Comparison of ENCODE assay signal across 9 cellular contexts in the genomic region with DNA sequence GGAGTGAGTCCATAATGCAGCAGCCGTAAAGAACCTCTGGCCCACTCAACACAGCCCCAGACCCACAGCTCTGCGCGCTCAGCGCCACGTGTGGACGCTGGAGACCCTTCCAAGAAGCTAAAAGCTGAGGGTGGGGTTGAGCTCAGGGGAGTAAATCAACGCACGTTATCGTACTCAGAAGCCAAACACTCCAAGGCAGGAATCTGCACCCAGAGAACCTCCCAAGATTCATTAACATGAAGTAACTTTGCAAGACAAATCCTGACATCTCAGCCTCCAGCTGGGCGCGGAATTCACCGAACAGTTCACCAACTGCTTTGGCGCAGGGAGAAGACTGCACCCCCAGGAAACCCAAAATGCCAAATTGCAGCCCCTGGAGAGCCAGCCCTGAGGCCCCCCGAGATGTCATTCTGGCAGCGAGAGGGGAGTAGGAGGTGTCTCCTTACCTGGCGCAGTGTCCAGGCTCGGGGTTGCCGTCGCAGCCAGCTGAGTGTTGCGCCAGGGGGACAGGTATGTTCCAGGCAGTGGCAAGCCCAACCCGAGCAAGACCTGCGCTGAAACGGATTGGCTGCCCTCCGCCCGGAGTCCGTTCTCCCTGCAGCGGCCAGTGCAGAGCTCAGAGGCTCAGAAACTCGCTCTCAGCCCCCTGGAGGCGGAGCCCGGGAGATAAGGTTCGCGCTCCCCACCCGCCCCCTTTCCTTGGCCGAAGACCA.
DNase-seq lines count a peak whose midpoint lies in the region; ATAC-seq and TF ChIP-seq lines count a peak whose summit lies in the region.
"Had no signal": no experiment of that assay in that cellular context is flagged by ENCODE, and none has a peak within 500 bp of the region (broad histone marks: within the 10 kb centered on the region; RNA-seq: fewer than 3 reads in every experiment).

Gene COL21A1 (minus strand): TSS at position 640 of the 713 bp plus-strand sequence. CDS start 64,962 bp downstream, outside the sequence.

- H3K4me3 Mint-ChIP-seq in nephron progenitor cell: peak within 1 kb of the TSS; percentile 88
- H3K4me3 Mint-ChIP-seq: stimulated activated effector memory CD8-positive, alpha-beta T cell treated with anti-CD3 and anti-CD28 coated beads, Interleukin-12 subunit alpha, Interleukin-12 subunit beta, amount 100 ng/mL, for 72 hours had no signal

- DNase-seq in AG09309 (ENCODE audit: low read depth) (no peak), NCI-H748 (lab: John Stamatoyannopoulos, UW; ENCODE audit: unreplicated experiment) (peak; percentile 77), fibroblast of pulmonary artery (ENCODE audit: low read depth) (no peak), nephron progenitor cell (peak; percentile 83), NOMO-1 (lab: John Stamatoyannopoulos, UW; ENCODE audit: unreplicated experiment in 2 of 2) (no peak)

- no peak for ATAC-seq in GM18498 (IDR thresholded peaks at IDR 0.05; ENCODE audit: unreplicated experiment)
- no peak for ATAC-seq in HG03520 (IDR thresholded peaks at IDR 0.05; ENCODE audit: unreplicated experiment)
- ATAC-seq in HG02798 (IDR thresholded peaks at IDR 0.05; ENCODE audit: poor library complexity, unreplicated experiment): no peak
- ATAC-seq: stimulated activated effector memory CD8-positive, alpha-beta T cell treated with anti-CD3 and anti-CD28 coated beads, Interleukin-12 subunit alpha, Interleukin-12 subunit beta, amount 100 ng/mL, for 72 hours had no signal

- TF ChIP-seq CTCF in AG09309 (IDR thresholded peaks at IDR 0.05; ENCODE audit: control insufficient read depth, insufficient read depth, low read depth, low read length, missing control alignments) (peak; percentile 39), fibroblast of pulmonary artery (IDR thresholded peaks at IDR 0.05; ENCODE audit: low read length, missing control alignments) (peak; percentile 23), nephron progenitor cell (IDR thresholded peaks at IDR 0.05) (peak; percentile 31)

- H3K36me3 Mint-ChIP-seq in nephron progenitor cell (ENCODE audit: low read depth): no peaks in the 10 kb centered on the region
- H3K36me3 Mint-ChIP-seq: stimulated activated effector memory CD8-positive, alpha-beta T cell treated with anti-CD3 and anti-CD28 coated beads, Interleukin-12 subunit alpha, Interleukin-12 subunit beta, amount 100 ng/mL, for 72 hours had no signal

- H3K27me3 Mint-ChIP-seq in nephron progenitor cell (ENCODE audit: low read depth, poor library complexity): peaks cover 30% of the 10 kb centered on the region

- peak within 1 kb of the TSS; percentile 50 for H3K4me3 ChIP-seq in AG09309 (ENCODE audit: control insufficient read depth, low read depth, low read length)
- H3K4me3 ChIP-seq in fibroblast of pulmonary artery (replicated peaks; ENCODE audit: low read depth, low read length): peak within 1 kb of the TSS; percentile 46

- H3K4me1 Mint-ChIP-seq in nephron progenitor cell: peaks cover 9% of the 10 kb centered on the region
- H3K4me1 Mint-ChIP-seq: stimulated activated effector memory CD8-positive, alpha-beta T cell treated with anti-CD3 and anti-CD28 coated beads, Interleukin-12 subunit alpha, Interleukin-12 subunit beta, amount 100 ng/mL, for 72 hours had no signal

- no peak within 1 kb of the TSS for H3K27ac Mint-ChIP-seq in nephron progenitor cell
- H3K27ac Mint-ChIP-seq: stimulated activated effector memory CD8-positive, alpha-beta T cell treated with anti-CD3 and anti-CD28 coated beads, Interleukin-12 subunit alpha, Interleukin-12 subunit beta, amount 100 ng/mL, for 72 hours had no signal

- no peaks in the 10 kb centered on the region for H3K9me3 Mint-ChIP-seq in nephron progenitor cell

Comparison
In these comparisons a context has a peak if more than half of its experiments do, and no peak if none do; other contexts are left out.
1. DNase-seq: peak in NCI-H748 (single experiment) and nephron progenitor cell (single experiment); none in AG09309 (single experiment), fibroblast of pulmonary artery (single experiment) and NOMO-1 (0 of 2).
2. Peak in every context shown above with its lines, with median percentiles within 50 percentile points of each other: CTCF ChIP-seq.